7 cellular contexts compared by ENCODE assay signal in genomic region chr7:97891721-97892120, GRCh38. TPM values are rescaled to one million over a fixed set of nuclear protein-coding genes. Genes with fewer than 3 reads are reported as not detected.
DNase-seq lines count a peak whose midpoint lies in the region; ATAC-seq and TF ChIP-seq lines count a peak whose summit lies in the region.
"Not testable (repeated sequence)": the region's sequence is repeated elsewhere in the genome, so short reads cannot be mapped to it uniquely, and the experiment has no call there.

No MANE protein-coding gene starts in this region.

- not testable (repeated sequence) for H3K36me3 ChIP-seq in BE2C; Panc1 (ENCODE audit: control insufficient read depth, insufficient read depth, low read length)

- H3K27me3 Mint-ChIP-seq in HFFc6 (ENCODE audit: insufficient read depth); WTC11 (ENCODE audit: low read depth); endothelial cell (ENCODE audit: unreplicated experiment); osteocyte (ENCODE audit: unreplicated experiment): not testable (repeated sequence)

- H3K4me3 ChIP-seq in BE2C (ENCODE audit: low read depth, low read length); Panc1 (ENCODE audit: low read depth in 2 of 2, low read length in 2 of 2): not testable (repeated sequence)

- CTCF ChIA-PET in Panc1 (lab: Charles Lee), result not testable (repeated sequence)
- CTCF ChIA-PET in WTC11 (lab: Charles Lee), result interaction anchor here (0.6 to 1.0 kb wide), 3 partner anchors 20 to 82 kb away, joined by 3 read pairs; partner anchors contain the start of gene ASNS

- in situ Hi-C loops in Panc1 (cut with HindIII; ENCODE audit: low pct_unique_long_range_greater_than_20kb, low sequenced_read_pairs), result not testable (repeated sequence)

- not testable (repeated sequence) for H3K36me3 Mint-ChIP-seq in HFFc6 (ENCODE audit: low read depth); WTC11; endothelial cell (ENCODE audit: low read depth, unreplicated experiment); osteocyte (ENCODE audit: unreplicated experiment)

- intact Hi-C loops in Panc1 (cut with micrococcal nuclease; ENCODE audit: unreplicated experiment), result not testable (repeated sequence)

- not testable (repeated sequence) for H3K4me3 Mint-ChIP-seq in HFFc6; WTC11; endothelial cell (ENCODE audit: unreplicated experiment); osteocyte (ENCODE audit: unreplicated experiment)

- POLR2A ChIA-PET in Panc1 (lab: Charles Lee), result not testable (repeated sequence)
- POLR2A ChIA-PET in WTC11 (lab: Charles Lee), result interaction anchor here (1.4 kb wide), 1 partner anchor 19 kb away, joined by 3 read pairs; no protein-coding TSS in a partner anchor

- TF ChIP-seq CTCF in BE2C (IDR thresholded peaks at IDR 0.05; ENCODE audit: low read depth, low read length) (0 out of 2 replicates have a peak, but pooled peaks have one; percentile 3), GM12873 (IDR thresholded peaks at IDR 0.05; ENCODE audit: insufficient read depth, low read depth, low read length, missing control alignments) (peak; percentile 9), HFFc6 (IDR thresholded peaks at IDR 0.05) (0 out of 2 replicates have a peak, but pooled peaks have one; percentile 20), Panc1 (IDR thresholded peaks at IDR 0.05) (peak; percentile 30), WTC11 (IDR thresholded peaks at IDR 0.05) (peak; percentile 53; the same call in 1 of the 2 replicates), endothelial cell (IDR thresholded peaks at IDR 0.05; ENCODE audit: unreplicated experiment) (peak; percentile 17)
- not testable (repeated sequence) for TF ChIP-seq CTCF in osteocyte (IDR thresholded peaks at IDR 0.05)

- H3K27ac Mint-ChIP-seq in HFFc6; WTC11; endothelial cell (ENCODE audit: unreplicated experiment); osteocyte (ENCODE audit: unreplicated experiment): not testable (repeated sequence)

- H3K4me1 Mint-ChIP-seq in HFFc6 (ENCODE audit: low read depth); WTC11; endothelial cell (ENCODE audit: unreplicated experiment); osteocyte (ENCODE audit: unreplicated experiment): not testable (repeated sequence)

- H3K9me3 Mint-ChIP-seq in HFFc6; endothelial cell (ENCODE audit: unreplicated experiment); osteocyte (ENCODE audit: unreplicated experiment): not testable (repeated sequence)
- peaks cover 33% of the 10 kb centered on the region for H3K9me3 Mint-ChIP-seq in WTC11

- not testable (repeated sequence) for BruUV-seq in Panc1 (replicated peaks; lab: Mats Ljungman, UMichigan)

- ATAC-seq in Panc1, WTC11: not testable (repeated sequence)

- H3K9me3 ChIP-seq in BE2C; Panc1 (ENCODE audit: control insufficient read depth, insufficient read depth, low read depth, low read length): not testable (repeated sequence)

- not testable (repeated sequence) for H3K4me1 ChIP-seq in BE2C; Panc1 (ENCODE audit: control insufficient read depth, insufficient read depth, low read length)

- not testable (repeated sequence) for H3K27me3 ChIP-seq in BE2C; Panc1 (ENCODE audit: control insufficient read depth, insufficient read depth, low read length)

- DNase-seq in BE2C; HFFc6; Panc1 (ENCODE audit: low read depth, low spot score); endothelial cell (ENCODE audit: low spot score): not testable (repeated sequence)
- DNase-seq in WTC11 (ENCODE audit: low spot score) (peak; percentile 40), osteocyte (ENCODE audit: extremely low spot score, unreplicated experiment) (peak; percentile 67)

- H3K27ac ChIP-seq in Panc1 (ENCODE audit: low read length), result not testable (repeated sequence)

RNA-seq across cellular contexts. Expression of gene ASNS, which starts 19.5 kb away (rescaled TPM):
- 219 TPM for polyA plus RNA-seq in BE2C (2012; ENCODE audit: insufficient read depth, insufficient read length, low read depth)
- 10 to 100 TPM; 28.6 to 44.6 (median 30.6) TPM for total RNA-seq in HFFc6 (2021; fragmentation: NEBNext Ultra II Directional; extraction: Animal tissue kit (Norgen Biotek cat#: 25700))
- total RNA-seq in Panc1 (2021; ENCODE audit: unreplicated experiment) (91.4 TPM), WTC11 (2021) (71.3 to 111 TPM (median 74.5 TPM) in 3 replicates), endothelial cell (ENCODE audit: unreplicated experiment) (7.1 TPM), osteocyte (137 and 156 TPM in 2 replicates)
- 158 TPM for polyA plus RNA-seq in Panc1 (2012; ENCODE audit: insufficient read length)
